ENCODE assay signal across 30 cellular contexts in the genomic region with DNA sequence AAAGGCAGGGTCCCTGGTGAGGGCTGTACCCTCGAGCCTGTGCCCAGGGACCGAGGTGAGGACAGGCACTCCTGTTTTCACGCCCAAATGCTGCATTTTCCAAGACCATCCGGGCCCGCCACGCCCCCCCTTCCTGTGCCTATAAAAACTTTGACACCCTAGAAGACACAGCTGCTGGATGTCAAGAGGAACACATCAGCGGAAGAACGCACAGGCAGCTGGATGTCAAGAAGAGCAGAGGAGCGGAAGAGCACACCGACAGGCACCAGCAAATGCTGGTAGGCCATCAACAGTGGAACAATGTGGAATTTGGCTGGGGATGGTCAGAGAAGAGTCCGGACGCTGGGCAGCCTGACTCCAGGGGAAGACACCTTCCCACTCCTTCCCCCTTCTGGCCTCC. TPM values are rescaled to one million over a fixed set of nuclear protein-coding genes. Genes with fewer than 3 reads are reported as not detected.
"Had no signal": no experiment of that assay in that cellular context is flagged by ENCODE, and none has a peak within 500 bp of the region (broad histone marks: within the 10 kb centered on the region; RNA-seq: fewer than 3 reads in every experiment).

No MANE protein-coding gene starts in this region.

- DNase-seq: activated CD4-positive, alpha-beta memory T cell treated with anti-CD3 and anti-CD28 coated beads for 36 hours; activated CD4-positive, alpha-beta T cell treated with anti-CD3 and anti-CD28 coated beads for 36 hours; activated CD4-positive, CD25-positive, alpha-beta regulatory T cell; activated CD4-positive, CD25-positive, alpha-beta regulatory T cell treated with anti-CD3 and anti-CD28 coated beads, Interleukin-2, amount 50 U/mL, for 72 hours; activated CD8-positive, alpha-beta memory T cell treated with anti-CD3 and anti-CD28 coated beads for 24 hours; activated effector memory CD4-positive, alpha-beta T cell treated with Interleukin-2 at 50 U/mL for 16 hours; activated gamma-delta T cell treated with Interleukin-2 at 50 U/mL for 16 hours; activated naive CD4-positive, alpha-beta T cell treated with anti-CD3 and anti-CD28 coated beads, Interleukin-2, amount 50 U/mL, for 16 hours; activated naive CD4-positive, alpha-beta T cell treated with Interleukin-2 at 50 U/mL for 16 hours; activated T-cell treated with anti-CD3 and anti-CD28 coated beads, Interleukin-2, amount 50 U/mL, for 4 hours; amniotic stem cell; anterior cingulate cortex; caudate nucleus; cortex of kidney; dermis blood vessel endothelial cell; effector CD4-positive, alpha-beta T cell; effector memory CD8-positive, alpha-beta T cell; erythroblast; foreskin keratinocyte; heart right ventricle; T-helper 1 cell; T-helper 17 cell; T1000; WERI-Rb-1 had no signal

- H3K36me3 Mint-ChIP-seq: activated CD4-positive, alpha-beta memory T cell treated with anti-CD3 and anti-CD28 coated beads for 36 hours had no signal

- H3K27me3 ChIP-seq: esophagus muscularis mucosa, foreskin keratinocyte, gastroesophageal sphincter, heart right ventricle had no signal

- H3K27me3 Mint-ChIP-seq: activated CD4-positive, alpha-beta memory T cell treated with anti-CD3 and anti-CD28 coated beads for 36 hours; activated CD4-positive, alpha-beta T cell treated with anti-CD3 and anti-CD28 coated beads for 36 hours; activated CD4-positive, alpha-beta T cell treated with anti-CD3 and anti-CD28 coated beads, Interleukin-2, amount 10 ng/mL, durations not matched to agents 24 days and 14 days; activated naive CD8-positive, alpha-beta T cell; activated T-helper 17 cell treated with anti-CD3 and anti-CD28 coated beads, Interleukin-2, amount 50 U/mL, for 72 hours; effector memory CD8-positive, alpha-beta T cell; T-helper 17 cell had no signal

- H3K4me1 ChIP-seq: foreskin keratinocyte had no signal

- H3K27ac Mint-ChIP-seq: activated CD4-positive, alpha-beta memory T cell treated with anti-CD3 and anti-CD28 coated beads for 36 hours; activated CD4-positive, alpha-beta T cell treated with anti-CD3 and anti-CD28 coated beads for 36 hours; activated CD4-positive, alpha-beta T cell treated with anti-CD3 and anti-CD28 coated beads, Interleukin-2, amount 10 ng/mL, durations not matched to agents 24 days and 14 days; activated naive CD8-positive, alpha-beta T cell; activated T-helper 17 cell treated with anti-CD3 and anti-CD28 coated beads, Interleukin-2, amount 50 U/mL, for 72 hours; T-helper 17 cell; T-helper 2 cell treated with Interferon-gamma antibody and Interleukin-4, amounts not matched to agents 5 μg/mL and 100 μg/mL, for 36 hours had no signal

- H3K9me3 ChIP-seq: esophagus muscularis mucosa had no signal

- H3K4me3 Mint-ChIP-seq: activated CD4-positive, alpha-beta memory T cell treated with anti-CD3 and anti-CD28 coated beads for 36 hours; activated CD4-positive, alpha-beta T cell treated with anti-CD3 and anti-CD28 coated beads for 36 hours; activated CD4-positive, alpha-beta T cell treated with anti-CD3 and anti-CD28 coated beads, Interleukin-2, amount 10 ng/mL, durations not matched to agents 24 days and 14 days; activated naive CD8-positive, alpha-beta T cell; activated T-cell treated with anti-CD3 and anti-CD28 coated beads, Interleukin-2, amount 50 U/mL, for 4 hours; activated T-helper 17 cell treated with anti-CD3 and anti-CD28 coated beads, Interleukin-2, amount 50 U/mL, for 72 hours; effector memory CD8-positive, alpha-beta T cell; T-helper 17 cell; T-helper 2 cell treated with Interferon-gamma antibody and Interleukin-4, amounts not matched to agents 5 μg/mL and 100 μg/mL, for 36 hours had no signal

- H3K4me1 Mint-ChIP-seq: activated CD4-positive, alpha-beta T cell treated with anti-CD3 and anti-CD28 coated beads, Interleukin-2, amount 10 ng/mL, durations not matched to agents 24 days and 14 days had no signal

- ATAC-seq: activated CD4-positive, alpha-beta T cell treated with anti-CD3 and anti-CD28 coated beads for 36 hours; activated T-cell treated with anti-CD3 and anti-CD28 coated beads, Interleukin-2, amount 50 U/mL, for 4 hours; activated T-helper 17 cell treated with anti-CD3 and anti-CD28 coated beads, Interleukin-2, amount 50 U/mL, for 72 hours; effector memory CD8-positive, alpha-beta T cell; foreskin keratinocyte; gastroesophageal sphincter; heart right ventricle; T-helper 17 cell had no signal

- H3K9me3 Mint-ChIP-seq: effector memory CD8-positive, alpha-beta T cell had no signal

- H3K4me3 ChIP-seq: esophagus muscularis mucosa, gastroesophageal sphincter, heart right ventricle had no signal

- H3K36me3 ChIP-seq: esophagus muscularis mucosa, gastroesophageal sphincter, WERI-Rb-1 had no signal

- H3K27ac ChIP-seq: esophagus muscularis mucosa, foreskin keratinocyte, gastroesophageal sphincter, heart right ventricle, WERI-Rb-1 had no signal

RNA-seq across cellular contexts. Expression of a gene that starts 56.1 kb away (rescaled TPM):
- total RNA-seq: foreskin keratinocyte had no signal
